In the genomic region with DNA sequence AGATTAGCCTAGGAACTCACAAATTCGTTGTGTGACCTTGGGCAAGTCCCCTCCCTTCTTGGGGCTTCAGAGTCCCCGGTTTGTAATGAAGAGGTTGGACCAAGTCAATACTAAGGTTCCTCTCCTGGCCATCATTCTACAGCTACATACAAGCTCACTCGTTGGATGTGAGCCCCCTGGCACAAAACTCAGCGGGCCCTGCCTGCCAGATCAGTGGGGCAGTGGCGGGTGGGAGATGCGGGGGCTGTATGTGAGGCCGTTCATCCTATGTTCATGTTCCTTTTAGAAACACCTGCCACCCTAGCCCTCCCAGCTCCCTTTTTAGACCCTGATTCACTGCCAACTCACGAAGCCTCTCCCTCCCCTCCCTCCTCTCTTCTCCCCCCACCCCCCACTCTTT, we compare ENCODE assay signal across 11 cellular contexts. TPM values are rescaled to one million over a fixed set of nuclear protein-coding genes. Genes with fewer than 3 reads are reported as not detected.
DNase-seq lines count a peak whose midpoint lies in the region; ATAC-seq and TF ChIP-seq lines count a peak whose summit lies in the region.
"Had no signal": no experiment of that assay in that cellular context is flagged by ENCODE, and none has a peak within 500 bp of the region (broad histone marks: within the 10 kb centered on the region; RNA-seq: fewer than 3 reads in every experiment).

No MANE protein-coding gene starts in this region.

- TF ChIP-seq CTCF in brain (conservative IDR thresholded peaks at IDR 0.05), result no peak
- no peak for TF ChIP-seq CTCF in type B pancreatic cell (conservative IDR thresholded peaks at IDR 0.05)

- in situ Hi-C loops in G401 (cut with HindIII; ENCODE audit: low sequenced_read_pairs), result no loop called here

- H3K36me3 Mint-ChIP-seq in brain, result no peaks in the 10 kb centered on the region
- H3K36me3 Mint-ChIP-seq in naive B cell, result peaks cover 0 to 7% of the 10 kb centered on the region in 2 donors
- no peaks in the 10 kb centered on the region for H3K36me3 Mint-ChIP-seq in type B pancreatic cell
- no peaks in the 10 kb centered on the region for H3K36me3 Mint-ChIP-seq in activated naive CD4-positive, alpha-beta T cell treated with anti-CD3 and anti-CD28 coated beads, Interleukin-2, amount 10 ng/mL, durations not matched to agents 7 days and 5 days
- H3K36me3 Mint-ChIP-seq: CD8-positive, alpha-beta memory T cell had no signal

- H3K4me3 Mint-ChIP-seq in brain (peak overlapping the region in 4 of 5 experiments; percentile 10 to 94 (median 62)), naive B cell (peak overlapping the region in 5 of 8 donors; percentile 12 to 92 (median 85)), type B pancreatic cell (no peak overlapping the region)
- H3K4me3 Mint-ChIP-seq in activated naive CD4-positive, alpha-beta T cell treated with anti-CD3 and anti-CD28 coated beads, Interleukin-2, amount 10 ng/mL, durations not matched to agents 7 days and 5 days, result no peak overlapping the region

- CTCF ChIA-PET in activated naive CD4-positive, alpha-beta T cell treated with anti-CD3 and anti-CD28 coated beads, Interleukin-2, amount 10 ng/mL, durations not matched to agents 7 days and 5 days (lab: Charles Lee), result no interaction called here

- peak overlapping the region in 2 of 5 experiments; percentile 53 to 60 for H3K27ac Mint-ChIP-seq in brain
- H3K27ac Mint-ChIP-seq in naive B cell, result no peak overlapping the region
- no peak overlapping the region for H3K27ac Mint-ChIP-seq in type B pancreatic cell
- no peak overlapping the region for H3K27ac Mint-ChIP-seq in activated naive CD4-positive, alpha-beta T cell treated with anti-CD3 and anti-CD28 coated beads, Interleukin-2, amount 10 ng/mL, durations not matched to agents 7 days and 5 days
- H3K27ac Mint-ChIP-seq: CD14-positive monocyte; CD8-positive, alpha-beta memory T cell had no signal

- DNase-seq in G401 (ENCODE audit: low spot score), result peak; percentile 4
- DNase-seq in naive B cell, result no peak
- peak; percentile 25 for DNase-seq in type B pancreatic cell (ENCODE audit: extremely low spot score, unreplicated experiment)
- no peak for DNase-seq in AG20443 (ENCODE audit: low spot score)
- no peak for DNase-seq in activated naive CD4-positive, alpha-beta T cell treated with anti-CD3 and anti-CD28 coated beads, Interleukin-2, amount 10 ng/mL, durations not matched to agents 7 days and 5 days
- DNase-seq in NCI-H2081 (lab: John Stamatoyannopoulos, UW), result no peak
- DNase-seq: CD8-positive, alpha-beta memory T cell; GM23248 had no signal

- H3K9me3 Mint-ChIP-seq in brain (peaks cover 0 to 6% (median 0%) of the 10 kb centered on the region in 5 experiments), naive B cell (peaks cover 0 to 2% (median 0%) of the 10 kb centered on the region in 7 donors), type B pancreatic cell (no peaks in the 10 kb centered on the region)
- no peaks in the 10 kb centered on the region for H3K9me3 Mint-ChIP-seq in activated naive CD4-positive, alpha-beta T cell treated with anti-CD3 and anti-CD28 coated beads, Interleukin-2, amount 10 ng/mL, durations not matched to agents 7 days and 5 days

- H3K4me1 Mint-ChIP-seq in brain, result peaks cover 67% of the 10 kb centered on the region
- peaks cover 29 to 52% (median 34%) of the 10 kb centered on the region in 3 donors for H3K4me1 Mint-ChIP-seq in naive B cell
- peaks cover 6% of the 10 kb centered on the region for H3K4me1 Mint-ChIP-seq in type B pancreatic cell (ENCODE audit: unreplicated experiment)
- peaks cover 5% of the 10 kb centered on the region for H3K4me1 Mint-ChIP-seq in activated naive CD4-positive, alpha-beta T cell treated with anti-CD3 and anti-CD28 coated beads, Interleukin-2, amount 10 ng/mL, durations not matched to agents 7 days and 5 days

- no peak for ATAC-seq in naive B cell (ENCODE audit: low read depth in 2 of 2)

- peaks cover 57% of the 10 kb centered on the region for H3K27me3 Mint-ChIP-seq in brain
- peaks cover 0 to 30% (median 23%) of the 10 kb centered on the region in 3 donors for H3K27me3 Mint-ChIP-seq in naive B cell
- H3K27me3 Mint-ChIP-seq in type B pancreatic cell, result peaks cover 85% of the 10 kb centered on the region
- peaks cover 83% of the 10 kb centered on the region for H3K27me3 Mint-ChIP-seq in activated naive CD4-positive, alpha-beta T cell treated with anti-CD3 and anti-CD28 coated beads, Interleukin-2, amount 10 ng/mL, durations not matched to agents 7 days and 5 days

RNA-seq across cellular contexts. Expression of a gene that starts 2.1 kb away (rescaled TPM):
- 3.1 and 4.5 TPM in 2 replicates for total RNA-seq in G401 (2014; rRNA removed; shearing (Covaris generic))
- polyA plus RNA-seq in brain (ENCODE audit: insufficient read depth, low read depth, low replicate concordance) (24.0 TPM), naive B cell (ENCODE audit: low read depth in 6 of 6) (1 to 10 TPM in 1 of 6 donors, under 1 TPM in 4, not detected in 1; 0.25 to 1.4 (median 0.41) TPM)
- total RNA-seq in type B pancreatic cell (ENCODE audit: low replicate concordance), result 1.0 and 1.4 TPM in 2 replicates
- polyA plus RNA-seq: BJ; CD8-positive, alpha-beta memory T cell; GM23248 had no signal

RNA-seq across cellular contexts. Expression of a gene that starts 57.8 kb away (rescaled TPM):
- 49.2 and 73.3 TPM in 2 replicates for total RNA-seq in G401 (2014; rRNA removed; shearing (Covaris generic))
- polyA plus RNA-seq in brain (ENCODE audit: insufficient read depth, low read depth, low replicate concordance) (18.5 TPM), naive B cell (ENCODE audit: low read depth in 6 of 6) (10 to 100 TPM; 36.0 to 89.6 (median 77.9) TPM)
- 6.6 and 9.9 TPM in 2 replicates for total RNA-seq in type B pancreatic cell (ENCODE audit: low replicate concordance)

Comparison
In these comparisons a context has a peak if more than half of its experiments do, and no peak if none do; other contexts are left out.
1. DNase-seq: peak in G401 (single experiment) and type B pancreatic cell (single experiment); none in naive B cell (single experiment), AG20443 (single experiment), activated naive CD4-positive, alpha-beta T cell treated with anti-CD3 and anti-CD28 coated beads, Interleukin-2, amount 10 ng/mL, durations not matched to agents 7 days and 5 days (single experiment) and NCI-H2081 (0 of 2).
2. H3K4me3 Mint-ChIP-seq: peak in brain (4 of 5) and naive B cell (5 of 8); none in type B pancreatic cell (single experiment) and activated naive CD4-positive, alpha-beta T cell treated with anti-CD3 and anti-CD28 coated beads, Interleukin-2, amount 10 ng/mL, durations not matched to agents 7 days and 5 days (single experiment).